Comparison of ENCODE assay signal across 18 cellular contexts in the genomic region with DNA sequence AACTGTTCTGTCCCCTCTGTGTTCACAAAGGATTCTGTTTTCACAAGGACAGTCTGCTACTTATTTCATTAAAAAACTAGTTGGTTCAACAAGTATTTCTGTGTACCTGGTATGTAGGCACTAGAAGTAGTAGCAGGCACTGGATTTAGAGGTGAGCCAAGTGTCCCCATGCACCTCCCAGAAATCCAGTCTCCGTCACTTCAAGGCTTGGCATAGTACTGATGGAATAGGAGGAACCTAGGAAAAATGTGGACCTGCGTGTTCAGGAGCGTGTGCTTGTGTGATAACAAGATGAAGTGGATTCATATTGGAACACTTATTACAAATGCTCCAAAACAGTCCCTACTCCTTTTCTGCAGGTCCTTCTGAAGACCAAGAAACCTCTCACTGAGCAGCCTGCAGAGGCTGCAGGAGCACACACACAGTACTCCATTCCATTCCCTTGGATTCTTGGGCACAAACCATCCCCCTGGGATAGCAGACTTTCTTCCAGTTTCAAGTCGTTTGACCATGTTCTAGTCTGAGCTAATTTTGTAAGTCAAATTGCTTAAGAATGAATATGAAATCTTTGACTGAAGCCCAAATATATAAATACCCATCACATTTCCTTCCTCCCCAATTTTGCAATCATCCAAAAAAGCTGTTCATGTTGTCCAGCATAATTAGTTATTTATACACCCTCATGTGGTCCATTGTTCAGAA.
DNase-seq lines count a peak whose midpoint lies in the region; ATAC-seq, FAIRE-seq and TF ChIP-seq lines count a peak whose summit lies in the region.
"Had no signal": no experiment of that assay in that cellular context is flagged by ENCODE, and none has a peak within 500 bp of the region (broad histone marks: within the 10 kb centered on the region; RNA-seq: fewer than 3 reads in every experiment).

No MANE protein-coding gene starts in this region.

- CTCF ChIA-PET in MCF 10A (lab: Yijun Ruan, JAX), result no interaction called here

- H3K4me3 ChIP-seq in breast epithelium (no peak overlapping the region), pancreas (no peak overlapping the region), aorta (ENCODE audit: low read length in 2 of 2) (no peak overlapping the region), hepatocyte (no peak overlapping the region)
- H3K4me3 ChIP-seq: skin epidermis had no signal

- TF ChIP-seq CTCF in breast epithelium (IDR thresholded peaks at IDR 0.05) (no peak), MCF 10A (IDR thresholded peaks at IDR 0.05; ENCODE audit: unreplicated experiment) (no peak), pancreas (IDR thresholded peaks at IDR 0.05) (no peak), hepatocyte (IDR thresholded peaks at IDR 0.05; ENCODE audit: poor library complexity) (no peak)

- peaks cover 24% of the 10 kb centered on the region for H3K4me1 Mint-ChIP-seq in MCF 10A (ENCODE audit: insufficient read depth, unreplicated experiment)
- H3K4me1 Mint-ChIP-seq: immature natural killer cell had no signal

- intact Hi-C loops in breast epithelium (cut with DNase I; ENCODE audit: low total_unique reads) (no loop called here), MCF 10A (cut with micrococcal nuclease) (no loop called here), pancreas (cut with DNase I) (loop anchor here in 1 of 3 donors (10.0 kb wide), 1 partner anchor 906 kb away; no protein-coding TSS in a partner anchor), aorta (cut with DNase I) (loop anchor here (5.0 to 10.0 kb wide), 5 partner anchors 38 to 506 kb away; no protein-coding TSS in a partner anchor)

- peak in 3 of 4 donors; percentile 34 to 52 (median 49) for ATAC-seq in pancreas
- ATAC-seq in aorta (ENCODE audit: low FRiP score), result peak; percentile 85
- ATAC-seq in GM18517 (IDR thresholded peaks at IDR 0.05; ENCODE audit: unreplicated experiment), result no peak
- ATAC-seq in HG03280 (IDR thresholded peaks at IDR 0.05; ENCODE audit: unreplicated experiment), result no peak
- ATAC-seq: stimulated activated naive CD8-positive, alpha-beta T cell treated with anti-CD3 and anti-CD28 coated beads, Interleukin-15, Interleukin-2, amounts not matched to agents 100 U/mL and 50 U/mL, for 24 hours had no signal

- H3K27ac Mint-ChIP-seq in MCF 10A (ENCODE audit: low read depth, unreplicated experiment), result no peak overlapping the region
- H3K27ac Mint-ChIP-seq: immature natural killer cell, mesothelial cell of epicardium had no signal

- 78 to 79% methylated on average over 4 of the region's 4 CpGs for WGBS in pancreas, 2 donors
- WGBS in aorta, 2 donors, result 11 to 12% methylated on average over 4 of the region's 4 CpGs
- WGBS in hepatocyte (ENCODE audit: low lambda C conversion rate, missing lambda C conversion rate), result 93% methylated on average over 4 of the region's 4 CpGs

- H3K36me3 ChIP-seq in breast epithelium (no peaks in the 10 kb centered on the region), pancreas (no peaks in the 10 kb centered on the region), aorta (ENCODE audit: control insufficient read depth in 1 of 2, insufficient read depth in 2 of 2, low read length in 1 of 2) (no peaks in the 10 kb centered on the region), hepatocyte (replicated peaks; ENCODE audit: insufficient read depth, low read depth) (no peaks in the 10 kb centered on the region)

- no peaks in the 10 kb centered on the region for H3K9me3 ChIP-seq in breast epithelium
- no peaks in the 10 kb centered on the region for H3K9me3 ChIP-seq in pancreas
- H3K9me3 ChIP-seq in aorta (ENCODE audit: control insufficient read depth, low read length), result no peaks in the 10 kb centered on the region
- no peaks in the 10 kb centered on the region for H3K9me3 ChIP-seq in hepatocyte (ENCODE audit: low read depth)

- H3K4me1 ChIP-seq in breast epithelium, result peaks cover 0 to 10% of the 10 kb centered on the region in 2 donors
- no peaks in the 10 kb centered on the region for H3K4me1 ChIP-seq in pancreas
- H3K4me1 ChIP-seq in aorta (ENCODE audit: control insufficient read depth in 1 of 2, insufficient read depth in 2 of 2, low read length in 2 of 2), result peaks cover 6 to 9% of the 10 kb centered on the region in 2 donors
- H3K4me1 ChIP-seq in hepatocyte (ENCODE audit: insufficient read depth), result no peaks in the 10 kb centered on the region

- H3K79me2 ChIP-seq in hepatocyte, result no peaks in the 10 kb centered on the region

- no peak for DNase-seq in breast epithelium (ENCODE audit: low spot score in 2 of 2)
- no peak for DNase-seq in MCF 10A (ENCODE audit: unreplicated experiment)
- DNase-seq in fibroblast of gingiva (ENCODE audit: low read depth), result peak; percentile 95
- DNase-seq in pancreas, result no peak
- no peak for DNase-seq in aorta
- DNase-seq in hepatocyte (ENCODE audit: low spot score), result no peak
- DNase-seq: activated naive CD4-positive, alpha-beta T cell treated with Interleukin-2 at 50 U/mL for 16 hours; effector memory CD4-positive, alpha-beta T cell; immature natural killer cell; NCI-H1694; stimulated activated naive CD8-positive, alpha-beta T cell treated with anti-CD3 and anti-CD28 coated beads, Interleukin-15, Interleukin-2, amounts not matched to agents 100 U/mL and 50 U/mL, for 24 hours had no signal

- TF ChIP-seq POLR2A in breast epithelium (IDR thresholded peaks at IDR 0.05), result no peak

- peak overlapping the region; percentile 30 to 57 for H3K27ac ChIP-seq in breast epithelium
- no peak overlapping the region for H3K27ac ChIP-seq in pancreas
- H3K27ac ChIP-seq in aorta (ENCODE audit: low read depth in 1 of 2, low read length in 2 of 2), result peak overlapping the region in 1 of 2 donors; percentile 42
- H3K27ac ChIP-seq in hepatocyte, result no peak overlapping the region

- no peak overlapping the region for H3K4me3 Mint-ChIP-seq in MCF 10A (ENCODE audit: unreplicated experiment)
- H3K4me3 Mint-ChIP-seq: immature natural killer cell, mesothelial cell of epicardium had no signal

- no peaks in the 10 kb centered on the region for H3K9me2 ChIP-seq in hepatocyte (replicated peaks; ENCODE audit: insufficient read depth)

- H2AFZ ChIP-seq in hepatocyte, result no peak overlapping the region

- no peaks in the 10 kb centered on the region for H3K36me3 Mint-ChIP-seq in MCF 10A (ENCODE audit: insufficient read depth, unreplicated experiment)

- no peaks in the 10 kb centered on the region for H3K27me3 Mint-ChIP-seq in MCF 10A (ENCODE audit: insufficient read depth, unreplicated experiment)

- H3K27me3 ChIP-seq in breast epithelium (no peaks in the 10 kb centered on the region), pancreas (no peaks in the 10 kb centered on the region), aorta (ENCODE audit: control insufficient read depth in 1 of 2, insufficient read depth in 2 of 2, low read length in 1 of 2) (no peaks in the 10 kb centered on the region), hepatocyte (no peaks in the 10 kb centered on the region)

- H4K20me1 ChIP-seq in hepatocyte (ENCODE audit: insufficient read depth, poor library complexity, severe bottlenecking), result no peaks in the 10 kb centered on the region

- H3K4me2 ChIP-seq in hepatocyte, result no peak overlapping the region

- no TSS peak for BruUV-seq in MCF 10A (replicated peaks; lab: Mats Ljungman, UMichigan)

- no peak for FAIRE-seq in pancreas (lab: Jason Lieb, UNC)
- FAIRE-seq: A204.1, GM18507, GM19239 had no signal

- POLR2A ChIA-PET in MCF 10A (lab: Yijun Ruan, JAX), result interaction anchor here (1.1 kb wide), 1 partner anchor 9 kb away, joined by 3 read pairs; no protein-coding TSS in a partner anchor

- peaks cover 13% of the 10 kb centered on the region for H3K9me3 Mint-ChIP-seq in MCF 10A (ENCODE audit: unreplicated experiment)
- H3K9me3 Mint-ChIP-seq: immature natural killer cell, mesothelial cell of epicardium had no signal

Comparison
In these comparisons a context has a peak if more than half of its experiments do, and no peak if none do; other contexts are left out.
1. H3K27ac ChIP-seq: peak in breast epithelium (2 of 2); none in pancreas (0 of 4) and hepatocyte (single experiment).
2. ATAC-seq: peak in pancreas (3 of 4) and aorta (single experiment); none in GM18517 (single experiment) and HG03280 (single experiment).
3. intact Hi-C loops: an anchor here in aorta (5.0 to 10.0 kb wide); none called in breast epithelium and MCF 10A.